Comparison of ENCODE assay signal across 14 cellular contexts in genomic region chr10:67976292-67977245, GRCh38.
DNase-seq lines count a peak whose midpoint lies in the region; ATAC-seq and TF ChIP-seq lines count a peak whose summit lies in the region.
"Had no signal": no experiment of that assay in that cellular context is flagged by ENCODE, and none has a peak within 500 bp of the region (broad histone marks: within the 10 kb centered on the region; RNA-seq: fewer than 3 reads in every experiment).

No MANE protein-coding gene starts in this region.

- H3K27ac ChIP-seq in ascending aorta, result no peak overlapping the region

- no peak overlapping the region for H3K4me3 Mint-ChIP-seq in T-helper 17 cell
- H3K4me3 Mint-ChIP-seq: CD8-positive, alpha-beta T cell; natural killer cell had no signal

- no peaks in the 10 kb centered on the region for H3K27me3 Mint-ChIP-seq in T-helper 17 cell

- intact Hi-C loops in left ventricle myocardium superior (cut with micrococcal nuclease), result no loop called here
- intact Hi-C loops in ascending aorta (cut with DNase I), result no loop called here

- peak; percentile 8 for DNase-seq in H7
- no peak for DNase-seq in T-helper 17 cell
- DNase-seq in left ventricle myocardium superior, result peak; percentile 83
- DNase-seq in renal cortical epithelial cell (ENCODE audit: low read depth), result peak; percentile 6
- DNase-seq in SW 1271 (lab: John Stamatoyannopoulos, UW), result no peak
- DNase-seq in dermis blood vessel endothelial cell, result no peak
- no peak for DNase-seq in ascending aorta (ENCODE audit: low spot score in 2 of 2)
- DNase-seq: amniotic stem cell; CD8-positive, alpha-beta T cell; GOT3; natural killer cell; stimulated activated CD4-positive, alpha-beta T cell treated with anti-CD3 and anti-CD28 coated beads, Interleukin-15, amount 100 ng/mL, for 24 hours had no signal

- no peaks in the 10 kb centered on the region for H3K27me3 ChIP-seq in H7 (ENCODE audit: control insufficient read depth, insufficient read depth, low read length)
- H3K27me3 ChIP-seq in ascending aorta, result no peaks in the 10 kb centered on the region

- H3K4me3 ChIP-seq in H7 (ENCODE audit: insufficient read depth, low read depth, low read length) (no peak overlapping the region), ascending aorta (no peak overlapping the region)
- H3K4me3 ChIP-seq: K562 had no signal

- peaks cover 18% of the 10 kb centered on the region for H3K4me1 Mint-ChIP-seq in T-helper 17 cell

- H3K9me3 ChIP-seq in T-helper 17 cell (ENCODE audit: control insufficient read depth, low read length, poor library complexity, severe bottlenecking) (no peaks in the 10 kb centered on the region), ascending aorta (peaks cover 3 to 5% of the 10 kb centered on the region in 2 donors)

- peak overlapping the region; percentile 49 for H3K27ac Mint-ChIP-seq in T-helper 17 cell
- H3K27ac Mint-ChIP-seq: CD8-positive, alpha-beta T cell had no signal

- H3K36me3 ChIP-seq in H7 (replicated peaks; ENCODE audit: control insufficient read depth, insufficient read depth, low read length), result peaks cover 2% of the 10 kb centered on the region
- peaks cover 37 to 52% of the 10 kb centered on the region in 2 donors for H3K36me3 ChIP-seq in ascending aorta

- ATAC-seq in T-helper 17 cell (no peak), left ventricle myocardium superior (peak; percentile 98), HG03280 (IDR thresholded peaks at IDR 0.05; ENCODE audit: unreplicated experiment) (no peak)
- ATAC-seq: CD8-positive, alpha-beta T cell; K562; natural killer cell had no signal

- peaks cover 12% of the 10 kb centered on the region for H3K36me3 Mint-ChIP-seq in T-helper 17 cell (ENCODE audit: low read depth)

- H3K4me1 ChIP-seq in ascending aorta, result no peaks in the 10 kb centered on the region

- TF ChIP-seq CTCF in ascending aorta (IDR thresholded peaks at IDR 0.05), result no peak

Comparison
In these comparisons a context has a peak if more than half of its experiments do, and no peak if none do; other contexts are left out.
1. DNase-seq: peak in H7 (single experiment), left ventricle myocardium superior (single experiment) and renal cortical epithelial cell (single experiment); none in T-helper 17 cell (0 of 3), SW 1271 (0 of 2), dermis blood vessel endothelial cell (single experiment) and ascending aorta (0 of 2).